Comparison of ENCODE assay signal across 16 cellular contexts in the genomic region with DNA sequence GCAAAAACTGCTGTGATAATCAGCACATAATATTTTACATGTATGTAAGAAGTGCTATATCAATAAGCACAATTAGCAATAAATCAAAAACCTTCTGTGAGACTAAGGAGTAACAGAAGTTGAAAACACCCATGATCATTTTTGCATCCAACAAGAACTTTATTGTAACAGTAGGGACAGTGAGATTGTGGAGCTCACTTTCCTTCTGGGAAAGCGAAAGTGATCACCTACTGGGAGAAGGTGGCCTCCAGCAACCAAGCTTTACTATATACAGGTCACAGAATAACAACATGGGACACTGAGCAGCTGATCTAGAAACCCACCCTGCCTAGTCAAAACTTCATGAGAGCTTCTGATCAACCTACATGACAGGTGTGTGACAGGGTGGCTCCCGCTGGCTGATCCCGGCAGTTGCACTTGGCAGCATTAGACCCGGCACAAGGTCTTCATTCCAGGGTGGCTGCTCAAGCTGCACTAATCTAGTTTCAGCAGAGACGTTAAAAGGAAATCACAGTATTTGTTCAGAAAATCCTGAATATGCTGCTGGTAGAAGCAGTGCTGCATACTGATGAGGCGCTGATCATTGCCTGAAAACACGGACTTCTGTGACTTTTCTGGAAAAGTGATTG.
DNase-seq lines count a peak whose midpoint lies in the region; ATAC-seq, FAIRE-seq and TF ChIP-seq lines count a peak whose summit lies in the region.
"Had no signal": no experiment of that assay in that cellular context is flagged by ENCODE, and none has a peak within 500 bp of the region (broad histone marks: within the 10 kb centered on the region; RNA-seq: fewer than 3 reads in every experiment).

No MANE protein-coding gene starts in this region.

- 50 to 58% methylated on average over 7 of the region's 7 CpGs for WGBS in heart right ventricle, 2 donors
- WGBS in HepG2 (ENCODE audit: low lambda C conversion rate), result 100% methylated on average over 7 of the region's 7 CpGs

- H3K9ac ChIP-seq in HepG2 (ENCODE audit: insufficient read depth, low read depth, low read length), result no peak overlapping the region
- H3K9ac ChIP-seq: GM23248 had no signal

- H3K4me3 ChIP-seq in heart right ventricle (peak overlapping the region in 6 of 10 donors; percentile 11 to 44 (median 29)), right atrium auricular region (peak overlapping the region in 1 of 2 donors; percentile 16), HepG2 (replicated peaks in 1 of 3; ENCODE audit: insufficient read depth in 1 of 3, low read depth in 2 of 3, low read length in 3 of 3) (no peak overlapping the region), upper lobe of right lung (peak overlapping the region; percentile 32)
- H3K4me3 ChIP-seq: GM23248, lung, SJCRH30 had no signal

- H2AFZ ChIP-seq in HepG2 (ENCODE audit: low read length), result no peak overlapping the region
- H2AFZ ChIP-seq: GM23248 had no signal

- DNase-seq in heart right ventricle (no peak), right atrium auricular region (ENCODE audit: low spot score) (no peak), cerebellum (ENCODE audit: low spot score) (peak; percentile 72), HepG2 (ENCODE audit: low spot score) (peak; percentile 14), upper lobe of right lung (no peak), DMS 273 treated with DMSO at 0.1 percent for 48 hours (lab: John Stamatoyannopoulos, UW) (no peak), SW480 (ENCODE audit: low spot score) (no peak), NCI-H1930 (lab: John Stamatoyannopoulos, UW) (no peak)
- DNase-seq: activated B cell treated with CpG ODN at 0.5 μM for 24 hours; GM23248; NCI-H1105; NCI-H526 treated with DMSO at 0.1 percent for 48 hours; SJCRH30; stimulated activated CD4-positive, alpha-beta T cell treated with anti-CD3 and anti-CD28 coated beads, Interleukin-15, amount 100 ng/mL, for 24 hours had no signal

- H3K36me3 ChIP-seq in heart right ventricle (no peaks in the 10 kb centered on the region), right atrium auricular region (no peaks in the 10 kb centered on the region), HepG2 (replicated peaks in 1 of 2; ENCODE audit: control insufficient read depth in 1 of 2, insufficient read depth in 2 of 2, low read length in 2 of 2) (no peaks in the 10 kb centered on the region), upper lobe of right lung (no peaks in the 10 kb centered on the region)
- H3K36me3 ChIP-seq: neutrophil, SJCRH30 had no signal

- no peak overlapping the region for H3K4me2 ChIP-seq in HepG2 (ENCODE audit: low read depth, low read length)

- H3K27ac ChIP-seq in heart right ventricle (peak overlapping the region in 2 of 10 donors; percentile 32 to 40), right atrium auricular region (no peak overlapping the region), HepG2 (ENCODE audit: extremely low read length, insufficient read depth, low read length) (no peak overlapping the region), upper lobe of right lung (no peak overlapping the region)
- H3K27ac ChIP-seq: GM23248, neutrophil, SJCRH30 had no signal

- peaks cover 2% of the 10 kb centered on the region for H3K79me2 ChIP-seq in HepG2 (ENCODE audit: insufficient read depth, low read length)

- H4K20me1 ChIP-seq in HepG2 (ENCODE audit: insufficient read depth, low read length), result no peaks in the 10 kb centered on the region

- BruUV-seq in HepG2 (replicated peaks; lab: Mats Ljungman, UMichigan), result no TSS peak

- TF ChIP-seq POLR2A in HepG2 (IDR thresholded peaks at IDR 0.05; ENCODE audit: insufficient read depth in 1 of 2, low read depth in 2 of 2, low read length in 2 of 2), result no peak

- H3K4me1 ChIP-seq in heart right ventricle (peaks cover 0 to 7% (median 2%) of the 10 kb centered on the region in 9 donors), right atrium auricular region (peaks cover 0 to 14% of the 10 kb centered on the region in 2 donors), HepG2 (ENCODE audit: insufficient read depth, low read length) (peaks cover 7% of the 10 kb centered on the region), upper lobe of right lung (no peaks in the 10 kb centered on the region)

- intact Hi-C loops in heart right ventricle (cut with DNase I), result no loop called here
- intact Hi-C loops in HepG2 (cut with micrococcal nuclease; ENCODE audit: unreplicated experiment), result no loop called here
- intact Hi-C loops in upper lobe of right lung (cut with DNase I), result no loop called here

- H3K27me3 ChIP-seq in heart right ventricle, result no peaks in the 10 kb centered on the region
- no peaks in the 10 kb centered on the region for H3K27me3 ChIP-seq in right atrium auricular region
- H3K27me3 ChIP-seq in HepG2 (ENCODE audit: control insufficient read depth in 1 of 2, insufficient read depth in 2 of 2, low read length in 2 of 2), result no peaks in the 10 kb centered on the region
- H3K27me3 ChIP-seq in upper lobe of right lung, result no peaks in the 10 kb centered on the region
- H3K27me3 ChIP-seq: neutrophil, SJCRH30 had no signal

- TF ChIP-seq EP300 in HepG2 (IDR thresholded peaks at IDR 0.05; ENCODE audit: low read depth in 2 of 2, low read length in 2 of 2) (no peak), HepG2 (CRISPR knock-in tag; IDR thresholded peaks at IDR 0.05; ENCODE audit: borderline replicate concordance) (no peak)

- no peak for FAIRE-seq in HepG2 (lab: Jason Lieb, UNC)

- H3K9me3 ChIP-seq in heart right ventricle (peaks cover 0 to 21% (median 3%) of the 10 kb centered on the region in 11 donors), right atrium auricular region (no peaks in the 10 kb centered on the region), HepG2 (ENCODE audit: low read length) (peaks cover 5% of the 10 kb centered on the region), upper lobe of right lung (peaks cover 4% of the 10 kb centered on the region)
- H3K9me3 ChIP-seq: neutrophil had no signal

- peak; percentile 25; the same call in 1 of the 2 replicates for TF ChIP-seq RAD21 in HepG2 (CRISPR knock-in tag; IDR thresholded peaks at IDR 0.05)

- CTCF ChIA-PET in HepG2 (lab: Yijun Ruan, JAX; ENCODE audit: low intra/inter-chr PET ratio, low total read pairs), result no interaction called here

- ATAC-seq in heart right ventricle (peak in 4 of 8 donors; percentile 41 to 58 (median 50)), HepG2 (peak; percentile 89), upper lobe of right lung (peak; percentile 77)

- peak in 1 of 9 donors; percentile 18 for TF ChIP-seq CTCF in heart right ventricle (IDR thresholded peaks at IDR 0.05)
- no peak for TF ChIP-seq CTCF in right atrium auricular region (IDR thresholded peaks at IDR 0.05)
- peak; percentile 57 for TF ChIP-seq CTCF in HepG2 (CRISPR knock-in tag; IDR thresholded peaks at IDR 0.05)
- TF ChIP-seq CTCF in upper lobe of right lung (IDR thresholded peaks at IDR 0.05), result no peak

- POLR2A ChIA-PET in HepG2 (lab: Yijun Ruan, JAX), result interaction anchor here (1.1 kb wide), 1 partner anchor 63 kb away, joined by 5 read pairs; a partner anchor contains a TSS

- in situ Hi-C loops in HepG2 (cut with HindIII; ENCODE audit: extremely low pct_ligation_motif_present, low pct_unique_long_range_greater_than_20kb), result no loop called here

TF ChIP-seq in HepG2, 621 proteins besides CTCF, POLR2A, EP300 and RAD21 (continues in another document):
- TF ChIP-seq SP5 (CRISPR knock-in tag; IDR thresholded peaks at IDR 0.05; ENCODE audit: borderline replicate concordance, low read depth) (no peak), ZNF263 (CRISPR knock-in tag; IDR thresholded peaks at IDR 0.05) (no peak), ZNF34 (CRISPR knock-in tag; IDR thresholded peaks at IDR 0.05; ENCODE audit: borderline replicate concordance) (no peak), MED8 (CRISPR knock-in tag; IDR thresholded peaks at IDR 0.05; ENCODE audit: insufficient replicate concordance) (no peak), MEIS2 (CRISPR knock-in tag; IDR thresholded peaks at IDR 0.05) (0 out of 2 replicates have a peak, but pooled peaks have one; percentile 33), STAG1 (CRISPR knock-in tag; IDR thresholded peaks at IDR 0.05) (peak; percentile 63), ETV6 (CRISPR knock-in tag; conservative IDR thresholded peaks at IDR 0.05) (no peak), TEAD3 (CRISPR knock-in tag; optimal IDR thresholded peaks at IDR 0.05; ENCODE audit: borderline replicate concordance) (peak; percentile 10)
- TF ChIP-seq, protein P1, sequence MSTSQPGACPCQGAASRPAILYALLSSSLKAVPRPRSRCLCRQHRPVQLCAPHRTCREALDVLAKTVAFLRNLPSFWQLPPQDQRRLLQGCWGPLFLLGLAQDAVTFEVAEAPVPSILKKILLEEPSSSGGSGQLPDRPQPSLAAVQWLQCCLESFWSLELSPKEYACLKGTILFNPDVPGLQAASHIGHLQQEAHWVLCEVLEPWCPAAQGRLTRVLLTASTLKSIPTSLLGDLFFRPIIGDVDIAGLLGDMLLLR (CRISPR knock-in tag; IDR thresholded peaks at IDR 0.05), result no peak

Comparison
In these comparisons a context has a peak if more than half of its experiments do, and no peak if none do; other contexts are left out.
1. DNase-seq: peak in cerebellum (single experiment) and HepG2 (single experiment); none in heart right ventricle (0 of 2), right atrium auricular region (single experiment), upper lobe of right lung (single experiment), DMS 273 treated with DMSO at 0.1 percent for 48 hours (single experiment), SW480 (single experiment) and NCI-H1930 (0 of 2).
2. H3K4me3 ChIP-seq: peak in heart right ventricle (6 of 10) and upper lobe of right lung (single experiment); none in HepG2 (0 of 3).